ENCODE assay signal across 1 cellular context in genomic region chr2:85327757-85328617, GRCh38.
TF ChIP-seq lines count a peak whose summit lies in the region.

TSS of gene TGOLN2 (minus strand) at chr2:85327989. CDS start at chr2:85327962, 27 bp downstream.

TF ChIP-seq in SK-N-SH, 30 proteins besides CTCF, POLR2A, EP300 and RAD21 (continued from another document):
- TF ChIP-seq, protein P1, sequence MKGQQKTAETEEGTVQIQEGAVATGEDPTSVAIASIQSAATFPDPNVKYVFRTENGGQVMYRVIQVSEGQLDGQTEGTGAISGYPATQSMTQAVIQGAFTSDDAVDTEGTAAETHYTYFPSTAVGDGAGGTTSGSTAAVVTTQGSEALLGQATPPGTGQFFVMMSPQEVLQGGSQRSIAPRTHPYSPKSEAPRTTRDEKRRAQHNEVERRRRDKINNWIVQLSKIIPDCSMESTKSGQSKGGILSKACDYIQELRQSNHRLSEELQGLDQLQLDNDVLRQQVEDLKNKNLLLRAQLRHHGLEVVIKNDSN (IDR thresholded peaks at IDR 0.05; ENCODE audit: borderline replicate concordance, low read depth) = no peak
- TF ChIP-seq TCF12 (IDR thresholded peaks at IDR 0.05) (no peak), NRF1 (IDR thresholded peaks at IDR 0.05; ENCODE audit: low read depth, low read length) (peak; percentile 49; the same call in 1 of the 2 replicates), FOSL2 (IDR thresholded peaks at IDR 0.05; ENCODE audit: borderline replicate concordance, low read depth) (no peak), GATA2 (CRISPR knock-in tag; IDR thresholded peaks at IDR 0.05) (no peak), RCOR1 (IDR thresholded peaks at IDR 0.05; ENCODE audit: low read length) (no peak), TAF1 (IDR thresholded peaks at IDR 0.05; ENCODE audit: borderline replicate concordance, low read depth, low read length) (peak; percentile 84), SIN3A (IDR thresholded peaks at IDR 0.05; ENCODE audit: borderline replicate concordance, low read depth, low read length) (peak; percentile 87; the same call in 1 of the 2 replicates), NFIC (IDR thresholded peaks at IDR 0.05; ENCODE audit: borderline replicate concordance) (no peak), YY1 (IDR thresholded peaks at IDR 0.05; ENCODE audit: low read depth) (no peak), GABPA (IDR thresholded peaks at IDR 0.05; ENCODE audit: low read depth) (peak; percentile 62)
TF ChIP-seq in SK-N-SH: peak in this region for 11.
